39 cellular contexts compared by ENCODE assay signal in the genomic region with DNA sequence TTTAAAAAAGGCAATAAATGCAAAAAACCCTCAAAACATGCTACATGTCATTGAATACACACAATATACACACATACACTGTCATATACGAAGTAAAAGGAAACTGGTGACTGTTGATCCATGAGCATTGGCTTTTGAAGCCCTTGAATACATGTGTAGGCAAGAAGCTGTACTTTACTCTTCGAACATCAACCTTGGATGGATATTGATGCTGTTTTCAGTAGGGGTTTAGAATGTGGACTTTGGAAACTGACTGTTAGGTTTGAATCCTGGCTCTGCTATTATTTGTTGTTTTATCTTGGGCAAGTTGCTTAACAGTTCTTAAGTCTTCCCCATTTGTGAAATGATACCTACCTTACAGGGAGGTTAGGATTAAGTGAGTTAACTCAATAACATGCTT. TPM values are rescaled to one million over a fixed set of nuclear protein-coding genes. Genes with fewer than 3 reads are reported as not detected.
"Had no signal": no experiment of that assay in that cellular context is flagged by ENCODE, and none has a peak within 500 bp of the region (broad histone marks: within the 10 kb centered on the region; RNA-seq: fewer than 3 reads in every experiment).

No MANE protein-coding gene starts in this region.

- H3K27ac Mint-ChIP-seq: activated CD4-positive, alpha-beta memory T cell treated with anti-CD3 and anti-CD28 coated beads, Interleukin-2, amount 10 ng/mL, durations not matched to agents 7 days and 5 days; activated CD4-positive, alpha-beta T cell treated with anti-CD3 and anti-CD28 coated beads for 36 hours; activated CD4-positive, alpha-beta T cell treated with anti-CD3 and anti-CD28 coated beads, Interleukin-2, amount 10 ng/mL, durations not matched to agents 7 days and 5 days; activated CD8-positive, alpha-beta memory T cell treated with anti-CD3 and anti-CD28 coated beads, Interleukin-2, amount 10 ng/mL, durations not matched to agents 7 days and 5 days; activated CD8-positive, alpha-beta T cell treated with anti-CD3 and anti-CD28 coated beads, Interleukin-2, amount 10 ng/mL, durations not matched to agents 7 days and 5 days; activated naive CD4-positive, alpha-beta T cell treated with anti-CD3 and anti-CD28 coated beads, Interleukin-2, amount 10 ng/mL, durations not matched to agents 7 days and 5 days; activated naive CD4-positive, alpha-beta T cell treated with anti-CD3 and anti-CD28 coated beads, Interleukin-2, amount 50 U/mL, for 24 hours; activated naive CD8-positive, alpha-beta T cell; activated naive CD8-positive, alpha-beta T cell treated with anti-CD3 and anti-CD28 coated beads, Interleukin-2, amount 10 ng/mL, durations not matched to agents 7 days and 5 days; activated naive CD8-positive, alpha-beta T cell treated with anti-CD3 and anti-CD28 coated beads, Interleukin-2, amount 50 U/mL, for 24 hours; activated T-cell treated with anti-CD3 and anti-CD28 coated beads, Interleukin-2, amount 50 U/mL, for 24 hours; activated T-helper 2 cell treated with anti-CD3 and anti-CD28 coated beads, Interferon-gamma antibody, Interleukin-2, Interleukin-4, amounts not matched to agents 10 μg/mL and 5 μg/mL and 100 μg/mL, durations not matched to agents 14 hours and 24 hours and 36 hours; brain; T-helper 1 cell treated with Interleukin-12 subunit alpha and Interleukin-12 subunit beta and Interleukin-4 antibody, amounts not matched to agents 30 μg/mL and 1 μg/mL, for 36 hours; T-helper 2 cell treated with Interferon-gamma antibody and Interleukin-4, amounts not matched to agents 5 μg/mL and 100 μg/mL, for 36 hours had no signal

- H3K27me3 Mint-ChIP-seq: activated CD4-positive, alpha-beta memory T cell treated with anti-CD3 and anti-CD28 coated beads, Interleukin-2, amount 10 ng/mL, durations not matched to agents 7 days and 5 days; activated CD4-positive, alpha-beta T cell treated with anti-CD3 and anti-CD28 coated beads for 36 hours; activated CD4-positive, alpha-beta T cell treated with anti-CD3 and anti-CD28 coated beads, Interleukin-2, amount 10 ng/mL, durations not matched to agents 7 days and 5 days; activated CD8-positive, alpha-beta memory T cell treated with anti-CD3 and anti-CD28 coated beads, Interleukin-2, amount 10 ng/mL, durations not matched to agents 7 days and 5 days; activated naive CD4-positive, alpha-beta T cell treated with anti-CD3 and anti-CD28 coated beads, Interleukin-2, amount 10 ng/mL, durations not matched to agents 7 days and 5 days; activated naive CD4-positive, alpha-beta T cell treated with anti-CD3 and anti-CD28 coated beads, Interleukin-2, amount 50 U/mL, for 24 hours; activated naive CD8-positive, alpha-beta T cell; activated naive CD8-positive, alpha-beta T cell treated with anti-CD3 and anti-CD28 coated beads, Interleukin-2, amount 10 ng/mL, durations not matched to agents 7 days and 5 days; activated naive CD8-positive, alpha-beta T cell treated with anti-CD3 and anti-CD28 coated beads, Interleukin-2, amount 50 U/mL, for 24 hours; activated T-cell treated with anti-CD3 and anti-CD28 coated beads, Interleukin-2, amount 50 U/mL, for 24 hours; brain; central memory CD8-positive, alpha-beta T cell had no signal

- H3K9me3 ChIP-seq: ascending aorta had no signal

- H3K4me1 ChIP-seq: ascending aorta had no signal

- FAIRE-seq: bronchial epithelial cell had no signal

- H3K27me3 ChIP-seq: ascending aorta, cardiac muscle cell had no signal

- DNase-seq: activated CD4-positive, alpha-beta memory T cell treated with anti-CD3 and anti-CD28 coated beads, Interleukin-2, amount 10 ng/mL, durations not matched to agents 7 days and 5 days; activated CD4-positive, alpha-beta T cell treated with anti-CD3 and anti-CD28 coated beads for 1 hour; activated CD4-positive, alpha-beta T cell treated with anti-CD3 and anti-CD28 coated beads for 36 hours; activated CD4-positive, alpha-beta T cell treated with anti-CD3 and anti-CD28 coated beads for 48 hours; activated CD4-positive, alpha-beta T cell treated with anti-CD3 and anti-CD28 coated beads, Interleukin-2, amount 10 ng/mL, durations not matched to agents 7 days and 5 days; activated CD4-positive, alpha-beta T cell treated with anti-CD3 and anti-CD28 coated beads, Interleukin-2, amount 50 U/mL, for 48 hours; activated CD4-positive, CD25-positive, alpha-beta regulatory T cell; activated CD8-positive, alpha-beta memory T cell treated with anti-CD3 and anti-CD28 coated beads for 24 hours; activated CD8-positive, alpha-beta memory T cell treated with anti-CD3 and anti-CD28 coated beads, Interleukin-2, amount 10 ng/mL, durations not matched to agents 7 days and 5 days; activated CD8-positive, alpha-beta memory T cell treated with anti-CD3 and anti-CD28 coated beads, Interleukin-2, amount 50 U/mL, for 48 hours; activated CD8-positive, alpha-beta T cell treated with anti-CD3 and anti-CD28 coated beads, Interleukin-2, amount 10 ng/mL, durations not matched to agents 7 days and 5 days; activated effector memory CD4-positive, alpha-beta T cell treated with Interleukin-2 at 50 U/mL for 16 hours; activated gamma-delta T cell; activated naive CD4-positive, alpha-beta T cell treated with anti-CD3 and anti-CD28 coated beads, Interleukin-2, amount 10 ng/mL, durations not matched to agents 7 days and 5 days; activated naive CD4-positive, alpha-beta T cell treated with Interleukin-2 at 50 U/mL for 16 hours; activated naive CD8-positive, alpha-beta T cell treated with anti-CD3 and anti-CD28 coated beads, Interleukin-2, amount 10 ng/mL, durations not matched to agents 7 days and 5 days; activated naive CD8-positive, alpha-beta T cell treated with anti-CD3 and anti-CD28 coated beads, Interleukin-2, amount 50 U/mL, for 24 hours; activated T-cell treated with anti-CD3 and anti-CD28 coated beads, Interleukin-2, amount 50 U/mL, for 24 hours; activated T-cell treated with anti-CD3 and anti-CD28 coated beads, Interleukin-2, amount 50 U/mL, for 48 hours; amygdala; anterior cingulate cortex; caudate nucleus; cerebellar nuclear complex; T-helper 1 cell; T-helper 2 cell; T-helper 9 cell; WERI-Rb-1 had no signal

- H3K4me3 ChIP-seq: ascending aorta, cardiac muscle cell had no signal

- H3K9me3 Mint-ChIP-seq: activated naive CD4-positive, alpha-beta T cell treated with anti-CD3 and anti-CD28 coated beads, Interleukin-2, amount 50 U/mL, for 24 hours; activated naive CD8-positive, alpha-beta T cell treated with anti-CD3 and anti-CD28 coated beads, Interleukin-2, amount 50 U/mL, for 24 hours; central memory CD8-positive, alpha-beta T cell had no signal

- H3K4me3 Mint-ChIP-seq: activated CD4-positive, alpha-beta memory T cell treated with anti-CD3 and anti-CD28 coated beads, Interleukin-2, amount 10 ng/mL, durations not matched to agents 7 days and 5 days; activated CD4-positive, alpha-beta T cell treated with anti-CD3 and anti-CD28 coated beads for 36 hours; activated CD4-positive, alpha-beta T cell treated with anti-CD3 and anti-CD28 coated beads, Interleukin-2, amount 10 ng/mL, durations not matched to agents 7 days and 5 days; activated CD8-positive, alpha-beta memory T cell treated with anti-CD3 and anti-CD28 coated beads, Interleukin-2, amount 10 ng/mL, durations not matched to agents 7 days and 5 days; activated CD8-positive, alpha-beta T cell treated with anti-CD3 and anti-CD28 coated beads, Interleukin-2, amount 10 ng/mL, durations not matched to agents 7 days and 5 days; activated naive CD4-positive, alpha-beta T cell treated with anti-CD3 and anti-CD28 coated beads, Interleukin-2, amount 10 ng/mL, durations not matched to agents 7 days and 5 days; activated naive CD4-positive, alpha-beta T cell treated with anti-CD3 and anti-CD28 coated beads, Interleukin-2, amount 50 U/mL, for 24 hours; activated naive CD8-positive, alpha-beta T cell; activated naive CD8-positive, alpha-beta T cell treated with anti-CD3 and anti-CD28 coated beads, Interleukin-2, amount 10 ng/mL, durations not matched to agents 7 days and 5 days; activated naive CD8-positive, alpha-beta T cell treated with anti-CD3 and anti-CD28 coated beads, Interleukin-2, amount 50 U/mL, for 24 hours; activated T-cell treated with anti-CD3 and anti-CD28 coated beads, Interleukin-2, amount 50 U/mL, for 24 hours; brain; central memory CD8-positive, alpha-beta T cell; T-helper 1 cell treated with Interleukin-12 subunit alpha and Interleukin-12 subunit beta and Interleukin-4 antibody, amounts not matched to agents 30 μg/mL and 1 μg/mL, for 36 hours; T-helper 2 cell treated with Interferon-gamma antibody and Interleukin-4, amounts not matched to agents 5 μg/mL and 100 μg/mL, for 36 hours; WTC11 had no signal

- H3K27ac ChIP-seq: ascending aorta, cardiac muscle cell, WERI-Rb-1 had no signal

- ATAC-seq: activated CD4-positive, alpha-beta T cell treated with anti-CD3 and anti-CD28 coated beads for 36 hours; activated CD4-positive, CD25-positive, alpha-beta regulatory T cell treated with anti-CD3 and anti-CD28 coated beads, Interleukin-2, amount 50 U/mL, for 24 hours; activated CD8-positive, alpha-beta memory T cell treated with anti-CD3 and anti-CD28 coated beads, Interleukin-2, amount 10 ng/mL, durations not matched to agents 7 days and 5 days; activated CD8-positive, alpha-beta T cell treated with anti-CD3 and anti-CD28 coated beads, Interleukin-2, amount 10 ng/mL, durations not matched to agents 7 days and 5 days; activated naive CD8-positive, alpha-beta T cell treated with anti-CD3 and anti-CD28 coated beads, Interleukin-2, amount 50 U/mL, for 24 hours; WTC11 had no signal

RNA-seq across cellular contexts. Expression of gene ANKUB1, which starts 51.1 kb away (rescaled TPM):
- total RNA-seq: activated CD4-positive, alpha-beta memory T cell treated with anti-CD3 and anti-CD28 coated beads, Interleukin-2, amount 10 ng/mL, durations not matched to agents 7 days and 5 days; activated CD4-positive, alpha-beta T cell treated with anti-CD3 and anti-CD28 coated beads for 36 hours; activated CD4-positive, alpha-beta T cell treated with anti-CD3 and anti-CD28 coated beads, Interleukin-2, amount 10 ng/mL, durations not matched to agents 7 days and 5 days; activated CD8-positive, alpha-beta memory T cell treated with anti-CD3 and anti-CD28 coated beads, Interleukin-2, amount 10 ng/mL, durations not matched to agents 7 days and 5 days; activated CD8-positive, alpha-beta T cell treated with anti-CD3 and anti-CD28 coated beads, Interleukin-2, amount 10 ng/mL, durations not matched to agents 7 days and 5 days; activated naive CD8-positive, alpha-beta T cell treated with anti-CD3 and anti-CD28 coated beads, Interleukin-2, amount 10 ng/mL, durations not matched to agents 7 days and 5 days; activated T-helper 2 cell treated with anti-CD3 and anti-CD28 coated beads, Interferon-gamma antibody, Interleukin-2, Interleukin-4, amounts not matched to agents 10 μg/mL and 5 μg/mL and 100 μg/mL, durations not matched to agents 14 hours and 24 hours and 36 hours; ascending aorta; cardiac muscle cell; WTC11 had no signal
- polyA plus RNA-seq: cardiac muscle cell had no signal
